Comparison of ENCODE assay signal across 1 cellular context in genomic region chr15:36399276-36399675, GRCh38.
TF ChIP-seq lines count a peak whose summit lies in the region.

No MANE protein-coding gene starts in this region.

TF ChIP-seq in H1, 55 proteins besides CTCF, POLR2A, EP300 and RAD21 (continued from another document):
- no peak for TF ChIP-seq TAF7 (optimal IDR thresholded peaks at IDR 0.05; ENCODE audit: borderline replicate concordance, low read depth, low read length)
- TF ChIP-seq SUZ12 (IDR thresholded peaks at IDR 0.05; ENCODE audit: low read length) = no peak
- no peak for TF ChIP-seq SP4 (IDR thresholded peaks at IDR 0.05; ENCODE audit: low read length)
- no peak for TF ChIP-seq SRF (IDR thresholded peaks at IDR 0.05; ENCODE audit: low read depth, low read length)
TF ChIP-seq in H1: peak in this region for 0.
